Comparison of ENCODE assay signal across 8 cellular contexts in genomic region chr6:83193747-83194582, GRCh38. TPM values are rescaled to one million over a fixed set of nuclear protein-coding genes. Genes with fewer than 3 reads are reported as not detected.
DNase-seq lines count a peak whose midpoint lies in the region; ATAC-seq and TF ChIP-seq lines count a peak whose summit lies in the region.

No MANE protein-coding gene starts in this region.

- H3K79me2 ChIP-seq in GM23338 (replicated peaks; ENCODE audit: insufficient read depth), result peaks cover 37% of the 10 kb centered on the region

- intact Hi-C loops in activated CD4-positive, alpha-beta T cell treated with anti-CD3 and anti-CD28 coated beads for 36 hours (cut with DNase I, micrococcal nuclease), result loop anchor here (1.0 to 10.0 kb wide), 9 partner anchors 21 to 1441 kb away; partner anchors contain the start of genes DOP1A (in 2 of the 2), IBTK (in 2 of the 2), CEP162 (in 1 of the 2) and CYB5R4 (in 1 of the 2)

- peak overlapping the region; percentile 90 for H3K4me2 ChIP-seq in GM23338

- H3K4me1 Mint-ChIP-seq in GM23338, result peaks cover 16% of the 10 kb centered on the region; the same call in 2 of the 3 replicates
- peaks cover 31% of the 10 kb centered on the region for H3K4me1 Mint-ChIP-seq in activated CD4-positive, alpha-beta T cell treated with anti-CD3 and anti-CD28 coated beads for 36 hours
- H3K4me1 Mint-ChIP-seq in stimulated activated naive CD8-positive, alpha-beta T cell treated with anti-CD3 and anti-CD28 coated beads, Interleukin-15, Interleukin-2, amounts not matched to agents 100 ng/mL and 50 ng/mL, for 24 hours (ENCODE audit: low read depth), result peaks cover 37% of the 10 kb centered on the region

- peaks cover 17% of the 10 kb centered on the region for H3K36me3 ChIP-seq in GM23338 (ENCODE audit: insufficient read depth)
- H3K36me3 ChIP-seq in MG63, result peaks cover 25% of the 10 kb centered on the region
- no peaks in the 10 kb centered on the region for H3K36me3 ChIP-seq in lung (ENCODE audit: control insufficient read depth in 2 of 2, insufficient read depth in 2 of 2, low read length in 2 of 2)

- POLR2A ChIA-PET in activated CD4-positive, alpha-beta T cell treated with anti-CD3 and anti-CD28 coated beads for 36 hours (lab: Charles Lee), result interaction anchor here (1.2 kb wide), 1 partner anchor 126 kb away, joined by 3 read pairs; the partner anchor contains the start of gene DOP1A

- H3K4me3 Mint-ChIP-seq in GM23338, result peak overlapping the region; percentile 98
- peak overlapping the region; percentile 95 for H3K4me3 Mint-ChIP-seq in activated CD4-positive, alpha-beta T cell treated with anti-CD3 and anti-CD28 coated beads for 36 hours
- peak overlapping the region; percentile 97 for H3K4me3 Mint-ChIP-seq in stimulated activated naive CD8-positive, alpha-beta T cell treated with anti-CD3 and anti-CD28 coated beads, Interleukin-15, Interleukin-2, amounts not matched to agents 100 ng/mL and 50 ng/mL, for 24 hours

- peaks cover 15% of the 10 kb centered on the region for H3K36me3 Mint-ChIP-seq in GM23338 (ENCODE audit: low read depth)
- peaks cover 19% of the 10 kb centered on the region for H3K36me3 Mint-ChIP-seq in activated CD4-positive, alpha-beta T cell treated with anti-CD3 and anti-CD28 coated beads for 36 hours (ENCODE audit: low read depth)
- H3K36me3 Mint-ChIP-seq in stimulated activated naive CD8-positive, alpha-beta T cell treated with anti-CD3 and anti-CD28 coated beads, Interleukin-15, Interleukin-2, amounts not matched to agents 100 ng/mL and 50 ng/mL, for 24 hours (ENCODE audit: low read depth), result peaks cover 27% of the 10 kb centered on the region

- ATAC-seq in GM23338 (peak; percentile 86), lung (ENCODE audit: insufficient read depth, low FRiP score) (peak; percentile 36)
- no peak for ATAC-seq in activated CD4-positive, alpha-beta T cell treated with anti-CD3 and anti-CD28 coated beads for 36 hours

- DNase-seq in G401 (ENCODE audit: low spot score), result peak; percentile 76
- peak; percentile 92 for DNase-seq in GM23338 (ENCODE audit: low spot score)
- DNase-seq in MG63, result peak; percentile 43
- peak; percentile 28 for DNase-seq in activated CD4-positive, alpha-beta T cell treated with anti-CD3 and anti-CD28 coated beads for 36 hours
- DNase-seq in effector CD4-positive, alpha-beta T cell, result peak; percentile 8
- peak; percentile 44 for DNase-seq in lung (ENCODE audit: low spot score)
- DNase-seq in GM19240 (ENCODE audit: insufficient read length, low spot score), result no peak

- H2AFZ ChIP-seq in GM23338, result peak overlapping the region; percentile 96

- no peaks in the 10 kb centered on the region for H3F3A ChIP-seq in GM23338 (replicated peaks; ENCODE audit: low read depth)

- H3K27ac ChIP-seq in GM23338 (ENCODE audit: low read depth), result peak overlapping the region; percentile 81
- H3K27ac ChIP-seq in lung (ENCODE audit: low read depth in 1 of 2, low read length in 1 of 2), result peak overlapping the region; percentile 74 to 91

- peak overlapping the region; percentile 27 for H3K27ac Mint-ChIP-seq in GM23338
- H3K27ac Mint-ChIP-seq in activated CD4-positive, alpha-beta T cell treated with anti-CD3 and anti-CD28 coated beads for 36 hours, result no peak overlapping the region
- H3K27ac Mint-ChIP-seq in stimulated activated naive CD8-positive, alpha-beta T cell treated with anti-CD3 and anti-CD28 coated beads, Interleukin-15, Interleukin-2, amounts not matched to agents 100 ng/mL and 50 ng/mL, for 24 hours, result no peak overlapping the region

- in situ Hi-C loops in G401 (cut with HindIII; ENCODE audit: low sequenced_read_pairs), result no loop called here

- no peaks in the 10 kb centered on the region for H3K9me3 Mint-ChIP-seq in GM23338
- no peaks in the 10 kb centered on the region for H3K9me3 Mint-ChIP-seq in activated CD4-positive, alpha-beta T cell treated with anti-CD3 and anti-CD28 coated beads for 36 hours (ENCODE audit: low read depth)
- no peaks in the 10 kb centered on the region for H3K9me3 Mint-ChIP-seq in stimulated activated naive CD8-positive, alpha-beta T cell treated with anti-CD3 and anti-CD28 coated beads, Interleukin-15, Interleukin-2, amounts not matched to agents 100 ng/mL and 50 ng/mL, for 24 hours

- H3K4me1 ChIP-seq in GM23338 (ENCODE audit: insufficient read depth) (peaks cover 4% of the 10 kb centered on the region), lung (ENCODE audit: control insufficient read depth in 2 of 2, insufficient read depth in 2 of 2, low read length in 2 of 2) (peaks cover 2 to 4% of the 10 kb centered on the region in 2 donors)

- CTCF ChIA-PET in activated CD4-positive, alpha-beta T cell treated with anti-CD3 and anti-CD28 coated beads for 36 hours (lab: Charles Lee), result interaction anchor here (0.6 to 4.1 kb wide), 3 partner anchors 128 to 329 kb away, joined by 3 to 26 read pairs (median 3); partner anchors contain the start of genes DOP1A and UBE3D

- peaks cover 10% of the 10 kb centered on the region for H3K27me3 Mint-ChIP-seq in GM23338 (ENCODE audit: insufficient read depth, low read depth, poor library complexity)
- H3K27me3 Mint-ChIP-seq in activated CD4-positive, alpha-beta T cell treated with anti-CD3 and anti-CD28 coated beads for 36 hours, result no peaks in the 10 kb centered on the region
- no peaks in the 10 kb centered on the region for H3K27me3 Mint-ChIP-seq in stimulated activated naive CD8-positive, alpha-beta T cell treated with anti-CD3 and anti-CD28 coated beads, Interleukin-15, Interleukin-2, amounts not matched to agents 100 ng/mL and 50 ng/mL, for 24 hours

- WGBS in lung, 2 donors, result 4% methylated on average over 43 to 44 of the region's 44 CpGs

- H3K4me3 ChIP-seq in GM23338 (peak overlapping the region; percentile 96), MG63 (peak overlapping the region; percentile 79), lung (peak overlapping the region; percentile 95)

- H3K9me2 ChIP-seq in GM23338 (ENCODE audit: insufficient read depth), result no peaks in the 10 kb centered on the region

- TF ChIP-seq CTCF in GM23338 (conservative IDR thresholded peaks at IDR 0.05; ENCODE audit: low read depth in 2 of 2) (no peak), lung (IDR thresholded peaks at IDR 0.05; ENCODE audit: control extremely low read depth, extremely low read depth) (no peak)

- peaks cover 21% of the 10 kb centered on the region for H4K20me1 ChIP-seq in GM23338 (replicated peaks; ENCODE audit: insufficient read depth)

- H3K9me3 ChIP-seq in MG63 (no peaks in the 10 kb centered on the region), lung (ENCODE audit: control insufficient read depth in 2 of 2, insufficient read depth in 1 of 2, low read length in 1 of 2) (no peaks in the 10 kb centered on the region)

- H3K27me3 ChIP-seq in GM23338 (ENCODE audit: insufficient read depth) (no peaks in the 10 kb centered on the region), MG63 (no peaks in the 10 kb centered on the region), lung (ENCODE audit: control insufficient read depth, insufficient read depth) (no peaks in the 10 kb centered on the region)

TF ChIP-seq in GM23338, 12 proteins besides CTCF, POLR2A, EP300 and RAD21 (continues in another document):
- TF ChIP-seq POLR2AphosphoS5 (IDR thresholded peaks at IDR 0.05; ENCODE audit: low read depth), result no peak
- TF ChIP-seq, protein P1, sequence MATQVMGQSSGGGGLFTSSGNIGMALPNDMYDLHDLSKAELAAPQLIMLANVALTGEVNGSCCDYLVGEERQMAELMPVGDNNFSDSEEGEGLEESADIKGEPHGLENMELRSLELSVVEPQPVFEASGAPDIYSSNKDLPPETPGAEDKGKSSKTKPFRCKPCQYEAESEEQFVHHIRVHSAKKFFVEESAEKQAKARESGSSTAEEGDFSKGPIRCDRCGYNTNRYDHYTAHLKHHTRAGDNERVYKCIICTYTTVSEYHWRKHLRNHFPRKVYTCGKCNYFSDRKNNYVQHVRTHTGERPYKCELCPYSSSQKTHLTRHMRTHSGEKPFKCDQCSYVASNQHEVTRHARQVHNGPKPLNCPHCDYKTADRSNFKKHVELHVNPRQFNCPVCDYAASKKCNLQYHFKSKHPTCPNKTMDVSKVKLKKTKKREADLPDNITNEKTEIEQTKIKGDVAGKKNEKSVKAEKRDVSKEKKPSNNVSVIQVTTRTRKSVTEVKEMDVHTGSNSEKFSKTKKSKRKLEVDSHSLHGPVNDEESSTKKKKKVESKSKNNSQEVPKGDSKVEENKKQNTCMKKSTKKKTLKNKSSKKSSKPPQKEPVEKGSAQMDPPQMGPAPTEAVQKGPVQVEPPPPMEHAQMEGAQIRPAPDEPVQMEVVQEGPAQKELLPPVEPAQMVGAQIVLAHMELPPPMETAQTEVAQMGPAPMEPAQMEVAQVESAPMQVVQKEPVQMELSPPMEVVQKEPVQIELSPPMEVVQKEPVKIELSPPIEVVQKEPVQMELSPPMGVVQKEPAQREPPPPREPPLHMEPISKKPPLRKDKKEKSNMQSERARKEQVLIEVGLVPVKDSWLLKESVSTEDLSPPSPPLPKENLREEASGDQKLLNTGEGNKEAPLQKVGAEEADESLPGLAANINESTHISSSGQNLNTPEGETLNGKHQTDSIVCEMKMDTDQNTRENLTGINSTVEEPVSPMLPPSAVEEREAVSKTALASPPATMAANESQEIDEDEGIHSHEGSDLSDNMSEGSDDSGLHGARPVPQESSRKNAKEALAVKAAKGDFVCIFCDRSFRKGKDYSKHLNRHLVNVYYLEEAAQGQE (IDR thresholded peaks at IDR 0.05; ENCODE audit: unreplicated experiment), result no peak
- TF ChIP-seq CREB1 (CRISPR knock-in tag; IDR thresholded peaks at IDR 0.05; ENCODE audit: low read depth), result no peak
- no peak for TF ChIP-seq ZNF114 (CRISPR knock-in tag; IDR thresholded peaks at IDR 0.05)
- no peak for TF ChIP-seq NANOG (IDR thresholded peaks at IDR 0.05; ENCODE audit: borderline replicate concordance)
- TF ChIP-seq STAT1 (IDR thresholded peaks at IDR 0.05; ENCODE audit: unreplicated experiment), result no peak

RNA-seq across cellular contexts. Expression of gene RWDD2A, which starts 0.8 kb away (rescaled TPM):
- 3.9 and 5.5 TPM in 2 replicates for total RNA-seq in G401 (2014; rRNA removed; shearing (Covaris generic))
- total RNA-seq in GM23338 (2014; rRNA removed; shearing (Covaris generic)), result 2.6 and 3.1 TPM in 2 replicates
- polyA plus RNA-seq in GM23338 (2016; fragmentation: Nextera tagmentation; extraction: Ambion mirVana), result 2.4 and 3.7 TPM in 2 replicates
- total RNA-seq in MG63 (2014; rRNA removed; shearing (Covaris generic); ENCODE audit: low replicate concordance), result 1.6 and 1.7 TPM in 2 replicates
- total RNA-seq in activated CD4-positive, alpha-beta T cell treated with anti-CD3 and anti-CD28 coated beads for 36 hours, result 1 to 10 TPM; 1.6 to 1.9 TPM
- total RNA-seq in lung, result 1 to 10 TPM; 2.8 to 3.6 TPM
- polyA plus RNA-seq in lung, result 1 to 10 TPM; 1.8 to 2.5 TPM

RNA-seq across cellular contexts. Expression of gene PGM3, which starts 0.9 kb away (rescaled TPM):
- total RNA-seq in G401 (2014; rRNA removed; shearing (Covaris generic)), result 23.1 and 51.9 TPM in 2 replicates
- total RNA-seq in GM23338 (2014; rRNA removed; shearing (Covaris generic)), result 35.3 and 36.3 TPM in 2 replicates
- polyA plus RNA-seq in GM23338 (2016; fragmentation: Nextera tagmentation; extraction: Ambion mirVana) (21.8 and 23.8 TPM in 2 replicates), lung (10 to 100 TPM; 10.0 to 18.0 TPM)
- 52.7 and 109 TPM in 2 replicates for total RNA-seq in MG63 (2014; rRNA removed; shearing (Covaris generic); ENCODE audit: low replicate concordance)
- total RNA-seq in activated CD4-positive, alpha-beta T cell treated with anti-CD3 and anti-CD28 coated beads for 36 hours, result 10 to 100 TPM; 12.6 to 19.6 TPM
- 10 to 100 TPM; 42.6 to 57.9 TPM for total RNA-seq in lung
